13 cellular contexts compared by ENCODE assay signal in the genomic region with DNA sequence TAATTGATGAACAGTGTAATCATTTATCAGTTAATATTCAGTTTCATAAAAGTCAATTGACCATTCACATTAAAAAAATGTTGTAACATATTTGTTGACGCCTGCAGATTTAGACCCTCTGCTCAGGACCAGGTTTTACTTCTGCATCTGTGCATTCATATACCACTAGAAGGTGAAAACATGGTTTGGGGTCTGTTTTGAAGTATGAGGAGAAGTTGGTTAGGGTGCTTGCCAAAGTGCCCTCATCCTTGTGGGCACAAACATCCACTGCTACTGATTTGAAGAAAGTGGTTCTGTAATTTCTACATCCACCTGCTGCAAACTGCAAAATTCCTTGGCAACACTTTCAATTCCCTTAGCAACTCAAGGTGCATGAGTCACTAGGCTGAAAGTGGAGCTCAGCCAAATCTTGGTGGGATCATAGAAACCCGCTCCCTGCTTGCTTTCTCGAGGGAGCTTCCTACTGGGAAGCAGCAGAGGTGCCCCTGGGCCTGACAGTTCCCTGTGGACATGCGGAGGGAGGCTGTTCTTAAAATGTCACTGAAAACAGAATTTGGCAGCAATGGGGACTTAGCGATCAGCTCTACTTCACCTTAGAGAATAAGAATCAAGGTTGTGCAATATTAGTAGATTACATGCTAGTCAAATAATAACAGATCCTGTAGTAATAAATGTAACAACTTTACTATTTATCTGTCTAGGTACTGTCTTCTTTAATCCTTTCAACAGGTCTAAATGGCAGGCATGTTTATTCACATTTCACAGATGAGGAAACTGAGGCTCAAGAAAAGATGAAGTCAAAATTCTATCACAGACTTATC.
DNase-seq lines count a peak whose midpoint lies in the region; ATAC-seq, FAIRE-seq and TF ChIP-seq lines count a peak whose summit lies in the region.
"Had no signal": no experiment of that assay in that cellular context is flagged by ENCODE, and none has a peak within 500 bp of the region (broad histone marks: within the 10 kb centered on the region; RNA-seq: fewer than 3 reads in every experiment).

No MANE protein-coding gene starts in this region.

- DNase-seq in ACHN, result peak; percentile 70
- DNase-seq in LoVo (ENCODE audit: low spot score), result peak; percentile 32
- DNase-seq in adrenal gland, result peak; percentile 45 to 78 (median 64)
- no peak for DNase-seq in left colon
- no peak for DNase-seq in ovary
- no peak for DNase-seq in foreskin melanocyte
- DNase-seq: activated T-cell treated with anti-CD3 and anti-CD28 coated beads, Interleukin-2, amount 50 U/mL, for 48 hours; cortex of kidney; NCI-H510A had no signal

- H3K9me3 ChIP-seq in adrenal gland (replicated peaks in 1 of 3), result no peaks in the 10 kb centered on the region
- no peaks in the 10 kb centered on the region for H3K9me3 ChIP-seq in ovary

- ATAC-seq in left colon (no peak), HG02852 (IDR thresholded peaks at IDR 0.05; ENCODE audit: unreplicated experiment) (no peak)

- 43 to 51% (median 46%) methylated on average over 5 of the region's 5 CpGs for WGBS in adrenal gland, 4 donors
- WGBS in ovary, 3 donors, result 67 to 71% (median 70%) methylated on average over 5 of the region's 5 CpGs

- H3K27ac ChIP-seq in adrenal gland (no peak overlapping the region), ovary (no peak overlapping the region)
- H3K27ac ChIP-seq: BLaER1 had no signal

- no peaks in the 10 kb centered on the region for H3K36me3 ChIP-seq in adrenal gland (replicated peaks in 1 of 2)
- no peaks in the 10 kb centered on the region for H3K36me3 ChIP-seq in ovary
- H3K36me3 ChIP-seq: BLaER1 had no signal

- peak; percentile 95 for FAIRE-seq in islet of Langerhans (lab: Jason Lieb, UNC)
- FAIRE-seq: TTC549 had no signal

- TF ChIP-seq EP300 in ovary (IDR thresholded peaks at IDR 0.05), result no peak

- H3K4me1 ChIP-seq in adrenal gland (replicated peaks in 1 of 2), result peaks cover 6 to 7% of the 10 kb centered on the region in 2 donors
- no peaks in the 10 kb centered on the region for H3K4me1 ChIP-seq in ovary (ENCODE audit: insufficient read depth)
- H3K4me1 ChIP-seq: BLaER1 had no signal

- no peak for TF ChIP-seq POLR2A in adrenal gland (IDR thresholded peaks at IDR 0.05)
- no peak for TF ChIP-seq POLR2A in ovary (IDR thresholded peaks at IDR 0.05)

- TF ChIP-seq CTCF in adrenal gland (IDR thresholded peaks at IDR 0.05) (no peak), ovary (IDR thresholded peaks at IDR 0.05) (no peak)

- H3K4me3 ChIP-seq in adrenal gland, result no peak overlapping the region
- H3K4me3 ChIP-seq in ovary, result no peak overlapping the region
- H3K4me3 ChIP-seq: BLaER1 had no signal

- in situ Hi-C loops in ACHN (cut with HindIII; ENCODE audit: low pct_ligation_motif_present, low pct_unique_long_range_greater_than_20kb, low sequenced_read_pairs), result no loop called here

- intact Hi-C loops in adrenal gland (cut with DNase I) (no loop called here), left colon (cut with DNase I, micrococcal nuclease) (no loop called here), ovary (cut with DNase I) (no loop called here)

- H3K27me3 ChIP-seq in adrenal gland, result no peaks in the 10 kb centered on the region
- no peaks in the 10 kb centered on the region for H3K27me3 ChIP-seq in ovary
- H3K27me3 ChIP-seq: BLaER1 had no signal

Comparison
In these comparisons a context has a peak if more than half of its experiments do, and no peak if none do; other contexts are left out.
1. DNase-seq: peak in ACHN (single experiment), LoVo (single experiment) and adrenal gland (7 of 7); none in left colon (0 of 2), ovary (0 of 5) and foreskin melanocyte (single experiment).